1 cellular context compared by ENCODE assay signal in the genomic region with DNA sequence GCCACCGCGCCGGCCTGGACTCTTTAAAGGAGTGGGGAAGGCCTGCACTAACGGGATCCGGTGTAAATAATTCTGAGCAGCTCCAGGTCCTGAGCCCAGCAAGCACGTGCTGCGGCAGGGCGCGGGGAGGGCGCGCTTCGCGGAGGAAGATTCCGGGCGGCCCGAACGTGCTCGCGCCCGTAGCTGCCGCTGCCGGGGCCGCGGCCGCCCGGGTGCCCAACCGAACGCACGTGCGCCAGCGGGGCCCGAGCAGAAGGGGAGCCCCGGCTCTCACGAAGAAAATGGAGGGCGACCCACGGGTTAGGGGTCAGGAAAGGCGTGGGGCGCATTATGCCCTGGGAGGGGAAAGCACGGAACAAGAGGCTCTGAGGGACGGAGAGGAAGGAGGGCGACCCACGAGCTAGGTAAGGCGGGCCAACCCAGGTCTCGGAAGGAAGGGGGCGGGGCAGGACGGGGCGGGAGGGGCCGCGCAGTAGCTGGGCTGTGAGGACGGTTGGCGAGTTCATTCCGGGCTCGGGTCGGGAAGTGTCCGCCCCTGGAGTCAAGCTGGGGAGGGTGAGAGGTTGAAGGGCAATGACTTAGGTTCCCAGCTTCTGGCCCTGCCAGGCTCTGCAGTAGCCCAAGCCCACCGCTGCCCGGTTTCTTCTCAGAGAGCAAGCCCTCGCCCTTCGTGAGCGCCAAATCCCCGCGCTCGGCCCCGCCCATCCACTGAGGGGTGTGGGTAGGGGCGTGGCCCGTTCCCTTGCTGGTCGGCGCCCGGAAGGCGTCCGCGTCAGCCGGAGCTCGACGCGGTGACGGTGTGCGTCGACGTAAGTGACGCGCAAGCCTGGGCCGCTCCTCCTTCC.
TF ChIP-seq lines count a peak whose summit lies in the region.

A gene with protein sequence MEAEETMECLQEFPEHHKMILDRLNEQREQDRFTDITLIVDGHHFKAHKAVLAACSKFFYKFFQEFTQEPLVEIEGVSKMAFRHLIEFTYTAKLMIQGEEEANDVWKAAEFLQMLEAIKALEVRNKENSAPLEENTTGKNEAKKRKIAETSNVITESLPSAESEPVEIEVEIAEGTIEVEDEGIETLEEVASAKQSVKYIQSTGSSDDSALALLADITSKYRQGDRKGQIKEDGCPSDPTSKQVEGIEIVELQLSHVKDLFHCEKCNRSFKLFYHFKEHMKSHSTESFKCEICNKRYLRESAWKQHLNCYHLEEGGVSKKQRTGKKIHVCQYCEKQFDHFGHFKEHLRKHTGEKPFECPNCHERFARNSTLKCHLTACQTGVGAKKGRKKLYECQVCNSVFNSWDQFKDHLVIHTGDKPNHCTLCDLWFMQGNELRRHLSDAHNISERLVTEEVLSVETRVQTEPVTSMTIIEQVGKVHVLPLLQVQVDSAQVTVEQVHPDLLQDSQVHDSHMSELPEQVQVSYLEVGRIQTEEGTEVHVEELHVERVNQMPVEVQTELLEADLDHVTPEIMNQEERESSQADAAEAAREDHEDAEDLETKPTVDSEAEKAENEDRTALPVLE (plus strand): TSS at position 195 of the 845 bp plus-strand sequence. CDS start 1,140 bp downstream, outside the sequence.

TF ChIP-seq in GM12878, 131 proteins besides CTCF, POLR2A, EP300 and RAD21 (continued from another document and continues in another):
- TF ChIP-seq, protein P1, sequence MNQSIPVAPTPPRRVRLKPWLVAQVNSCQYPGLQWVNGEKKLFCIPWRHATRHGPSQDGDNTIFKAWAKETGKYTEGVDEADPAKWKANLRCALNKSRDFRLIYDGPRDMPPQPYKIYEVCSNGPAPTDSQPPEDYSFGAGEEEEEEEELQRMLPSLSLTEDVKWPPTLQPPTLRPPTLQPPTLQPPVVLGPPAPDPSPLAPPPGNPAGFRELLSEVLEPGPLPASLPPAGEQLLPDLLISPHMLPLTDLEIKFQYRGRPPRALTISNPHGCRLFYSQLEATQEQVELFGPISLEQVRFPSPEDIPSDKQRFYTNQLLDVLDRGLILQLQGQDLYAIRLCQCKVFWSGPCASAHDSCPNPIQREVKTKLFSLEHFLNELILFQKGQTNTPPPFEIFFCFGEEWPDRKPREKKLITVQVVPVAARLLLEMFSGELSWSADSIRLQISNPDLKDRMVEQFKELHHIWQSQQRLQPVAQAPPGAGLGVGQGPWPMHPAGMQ (IDR thresholded peaks at IDR 0.05; ENCODE audit: borderline replicate concordance): no peak
- peak; percentile 96 for TF ChIP-seq HDGF (IDR thresholded peaks at IDR 0.05)
- TF ChIP-seq, protein P2, sequence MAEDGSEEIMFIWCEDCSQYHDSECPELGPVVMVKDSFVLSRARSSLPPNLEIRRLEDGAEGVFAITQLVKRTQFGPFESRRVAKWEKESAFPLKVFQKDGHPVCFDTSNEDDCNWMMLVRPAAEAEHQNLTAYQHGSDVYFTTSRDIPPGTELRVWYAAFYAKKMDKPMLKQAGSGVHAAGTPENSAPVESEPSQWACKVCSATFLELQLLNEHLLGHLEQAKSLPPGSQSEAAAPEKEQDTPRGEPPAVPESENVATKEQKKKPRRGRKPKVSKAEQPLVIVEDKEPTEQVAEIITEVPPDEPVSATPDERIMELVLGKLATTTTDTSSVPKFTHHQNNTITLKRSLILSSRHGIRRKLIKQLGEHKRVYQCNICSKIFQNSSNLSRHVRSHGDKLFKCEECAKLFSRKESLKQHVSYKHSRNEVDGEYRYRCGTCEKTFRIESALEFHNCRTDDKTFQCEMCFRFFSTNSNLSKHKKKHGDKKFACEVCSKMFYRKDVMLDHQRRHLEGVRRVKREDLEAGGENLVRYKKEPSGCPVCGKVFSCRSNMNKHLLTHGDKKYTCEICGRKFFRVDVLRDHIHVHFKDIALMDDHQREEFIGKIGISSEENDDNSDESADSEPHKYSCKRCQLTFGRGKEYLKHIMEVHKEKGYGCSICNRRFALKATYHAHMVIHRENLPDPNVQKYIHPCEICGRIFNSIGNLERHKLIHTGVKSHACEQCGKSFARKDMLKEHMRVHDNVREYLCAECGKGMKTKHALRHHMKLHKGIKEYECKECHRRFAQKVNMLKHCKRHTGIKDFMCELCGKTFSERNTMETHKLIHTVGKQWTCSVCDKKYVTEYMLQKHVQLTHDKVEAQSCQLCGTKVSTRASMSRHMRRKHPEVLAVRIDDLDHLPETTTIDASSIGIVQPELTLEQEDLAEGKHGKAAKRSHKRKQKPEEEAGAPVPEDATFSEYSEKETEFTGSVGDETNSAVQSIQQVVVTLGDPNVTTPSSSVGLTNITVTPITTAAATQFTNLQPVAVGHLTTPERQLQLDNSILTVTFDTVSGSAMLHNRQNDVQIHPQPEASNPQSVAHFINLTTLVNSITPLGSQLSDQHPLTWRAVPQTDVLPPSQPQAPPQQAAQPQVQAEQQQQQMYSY (CRISPR knock-in tag; IDR thresholded peaks at IDR 0.05): no peak
- TF ChIP-seq SMC3 (IDR thresholded peaks at IDR 0.05; ENCODE audit: borderline replicate concordance, low read length): no peak
- TF ChIP-seq, protein P3, sequence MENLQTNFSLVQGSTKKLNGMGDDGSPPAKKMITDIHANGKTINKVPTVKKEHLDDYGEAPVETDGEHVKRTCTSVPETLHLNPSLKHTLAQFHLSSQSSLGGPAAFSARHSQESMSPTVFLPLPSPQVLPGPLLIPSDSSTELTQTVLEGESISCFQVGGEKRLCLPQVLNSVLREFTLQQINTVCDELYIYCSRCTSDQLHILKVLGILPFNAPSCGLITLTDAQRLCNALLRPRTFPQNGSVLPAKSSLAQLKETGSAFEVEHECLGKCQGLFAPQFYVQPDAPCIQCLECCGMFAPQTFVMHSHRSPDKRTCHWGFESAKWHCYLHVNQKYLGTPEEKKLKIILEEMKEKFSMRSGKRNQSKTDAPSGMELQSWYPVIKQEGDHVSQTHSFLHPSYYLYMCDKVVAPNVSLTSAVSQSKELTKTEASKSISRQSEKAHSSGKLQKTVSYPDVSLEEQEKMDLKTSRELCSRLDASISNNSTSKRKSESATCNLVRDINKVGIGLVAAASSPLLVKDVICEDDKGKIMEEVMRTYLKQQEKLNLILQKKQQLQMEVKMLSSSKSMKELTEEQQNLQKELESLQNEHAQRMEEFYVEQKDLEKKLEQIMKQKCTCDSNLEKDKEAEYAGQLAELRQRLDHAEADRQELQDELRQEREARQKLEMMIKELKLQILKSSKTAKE (IDR thresholded peaks at IDR 0.05; ENCODE audit: low read depth, poor library complexity, severe bottlenecking): no peak
- TF ChIP-seq MEF2B (IDR thresholded peaks at IDR 0.05; ENCODE audit: partially characterized antibody, poor library complexity, severe bottlenecking): peak; percentile 33
- TF ChIP-seq BCL11A (IDR thresholded peaks at IDR 0.05; ENCODE audit: low read depth, low read length): no peak
- TF ChIP-seq KDM1A (IDR thresholded peaks at IDR 0.05; ENCODE audit: borderline replicate concordance): no peak
- TF ChIP-seq STAT1 (conservative IDR thresholded peaks at IDR 0.05): 0 out of 2 replicates have a peak, but pooled peaks have one; percentile 67
- TF ChIP-seq CHD4 (IDR thresholded peaks at IDR 0.05): 0 out of 2 replicates have a peak, but pooled peaks have one; percentile 8
- TF ChIP-seq RUNX3 (IDR thresholded peaks at IDR 0.05; ENCODE audit: low read length): no peak; the same call in 1 of the 2 replicates
- no peak for TF ChIP-seq MYB (IDR thresholded peaks at IDR 0.05; ENCODE audit: borderline replicate concordance, low read depth, low read length)
- peak; percentile 95 for TF ChIP-seq ZNF217 (IDR thresholded peaks at IDR 0.05)
- TF ChIP-seq POLR2AphosphoS2 (IDR thresholded peaks at IDR 0.05; ENCODE audit: low read depth, low read length): peak; percentile 89
- no peak for TF ChIP-seq PAX8 (IDR thresholded peaks at IDR 0.05)
- TF ChIP-seq ZNF622 (IDR thresholded peaks at IDR 0.05): no peak
- TF ChIP-seq, protein P4, sequence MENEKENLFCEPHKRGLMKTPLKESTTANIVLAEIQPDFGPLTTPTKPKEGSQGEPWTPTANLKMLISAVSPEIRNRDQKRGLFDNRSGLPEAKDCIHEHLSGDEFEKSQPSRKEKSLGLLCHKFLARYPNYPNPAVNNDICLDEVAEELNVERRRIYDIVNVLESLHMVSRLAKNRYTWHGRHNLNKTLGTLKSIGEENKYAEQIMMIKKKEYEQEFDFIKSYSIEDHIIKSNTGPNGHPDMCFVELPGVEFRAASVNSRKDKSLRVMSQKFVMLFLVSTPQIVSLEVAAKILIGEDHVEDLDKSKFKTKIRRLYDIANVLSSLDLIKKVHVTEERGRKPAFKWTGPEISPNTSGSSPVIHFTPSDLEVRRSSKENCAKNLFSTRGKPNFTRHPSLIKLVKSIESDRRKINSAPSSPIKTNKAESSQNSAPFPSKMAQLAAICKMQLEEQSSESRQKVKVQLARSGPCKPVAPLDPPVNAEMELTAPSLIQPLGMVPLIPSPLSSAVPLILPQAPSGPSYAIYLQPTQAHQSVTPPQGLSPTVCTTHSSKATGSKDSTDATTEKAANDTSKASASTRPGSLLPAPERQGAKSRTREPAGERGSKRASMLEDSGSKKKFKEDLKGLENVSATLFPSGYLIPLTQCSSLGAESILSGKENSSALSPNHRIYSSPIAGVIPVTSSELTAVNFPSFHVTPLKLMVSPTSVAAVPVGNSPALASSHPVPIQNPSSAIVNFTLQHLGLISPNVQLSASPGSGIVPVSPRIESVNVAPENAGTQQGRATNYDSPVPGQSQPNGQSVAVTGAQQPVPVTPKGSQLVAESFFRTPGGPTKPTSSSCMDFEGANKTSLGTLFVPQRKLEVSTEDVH (IDR thresholded peaks at IDR 0.05; ENCODE audit: low read depth, partially characterized antibody): no peak
- TF ChIP-seq FOS (IDR thresholded peaks at IDR 0.05; ENCODE audit: borderline replicate concordance, extremely low read depth, insufficient read length): no peak
- TF ChIP-seq NR2C2 (IDR thresholded peaks at IDR 0.05; ENCODE audit: borderline replicate concordance, control insufficient read depth, insufficient read length, low read depth): no peak
- peak; percentile 50; the same call in 1 of the 2 replicates for TF ChIP-seq TCF12 (IDR thresholded peaks at IDR 0.05; ENCODE audit: low read depth, low read length)
- TF ChIP-seq, protein P5, sequence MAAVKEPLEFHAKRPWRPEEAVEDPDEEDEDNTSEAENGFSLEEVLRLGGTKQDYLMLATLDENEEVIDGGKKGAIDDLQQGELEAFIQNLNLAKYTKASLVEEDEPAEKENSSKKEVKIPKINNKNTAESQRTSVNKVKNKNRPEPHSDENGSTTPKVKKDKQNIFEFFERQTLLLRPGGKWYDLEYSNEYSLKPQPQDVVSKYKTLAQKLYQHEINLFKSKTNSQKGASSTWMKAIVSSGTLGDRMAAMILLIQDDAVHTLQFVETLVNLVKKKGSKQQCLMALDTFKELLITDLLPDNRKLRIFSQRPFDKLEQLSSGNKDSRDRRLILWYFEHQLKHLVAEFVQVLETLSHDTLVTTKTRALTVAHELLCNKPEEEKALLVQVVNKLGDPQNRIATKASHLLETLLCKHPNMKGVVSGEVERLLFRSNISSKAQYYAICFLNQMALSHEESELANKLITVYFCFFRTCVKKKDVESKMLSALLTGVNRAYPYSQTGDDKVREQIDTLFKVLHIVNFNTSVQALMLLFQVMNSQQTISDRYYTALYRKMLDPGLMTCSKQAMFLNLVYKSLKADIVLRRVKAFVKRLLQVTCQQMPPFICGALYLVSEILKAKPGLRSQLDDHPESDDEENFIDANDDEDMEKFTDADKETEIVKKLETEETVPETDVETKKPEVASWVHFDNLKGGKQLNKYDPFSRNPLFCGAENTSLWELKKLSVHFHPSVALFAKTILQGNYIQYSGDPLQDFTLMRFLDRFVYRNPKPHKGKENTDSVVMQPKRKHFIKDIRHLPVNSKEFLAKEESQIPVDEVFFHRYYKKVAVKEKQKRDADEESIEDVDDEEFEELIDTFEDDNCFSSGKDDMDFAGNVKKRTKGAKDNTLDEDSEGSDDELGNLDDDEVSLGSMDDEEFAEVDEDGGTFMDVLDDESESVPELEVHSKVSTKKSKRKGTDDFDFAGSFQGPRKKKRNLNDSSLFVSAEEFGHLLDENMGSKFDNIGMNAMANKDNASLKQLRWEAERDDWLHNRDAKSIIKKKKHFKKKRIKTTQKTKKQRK (IDR thresholded peaks at IDR 0.05; ENCODE audit: low read depth, low read length): no peak
- TF ChIP-seq SMAD1 (IDR thresholded peaks at IDR 0.05; ENCODE audit: low read depth, partially characterized antibody): peak; percentile 50
- TF ChIP-seq RAD51 (IDR thresholded peaks at IDR 0.05): peak; percentile 64; the same call in 1 of the 2 replicates
- peak in 1 of 2 experiments; percentile 58; a peak in 2 of 4 replicates for TF ChIP-seq IKZF2 (IDR thresholded peaks at IDR 0.05)
- peak; percentile 33; the same call in 1 of the 2 replicates for TF ChIP-seq SREBF1 (IDR thresholded peaks at IDR 0.05; ENCODE audit: low read length)
- TF ChIP-seq BACH1 (IDR thresholded peaks at IDR 0.05; ENCODE audit: borderline replicate concordance): peak; percentile 72
- TF ChIP-seq ATF7 (IDR thresholded peaks at IDR 0.05; ENCODE audit: low read depth): no peak
- TF ChIP-seq, protein P6, sequence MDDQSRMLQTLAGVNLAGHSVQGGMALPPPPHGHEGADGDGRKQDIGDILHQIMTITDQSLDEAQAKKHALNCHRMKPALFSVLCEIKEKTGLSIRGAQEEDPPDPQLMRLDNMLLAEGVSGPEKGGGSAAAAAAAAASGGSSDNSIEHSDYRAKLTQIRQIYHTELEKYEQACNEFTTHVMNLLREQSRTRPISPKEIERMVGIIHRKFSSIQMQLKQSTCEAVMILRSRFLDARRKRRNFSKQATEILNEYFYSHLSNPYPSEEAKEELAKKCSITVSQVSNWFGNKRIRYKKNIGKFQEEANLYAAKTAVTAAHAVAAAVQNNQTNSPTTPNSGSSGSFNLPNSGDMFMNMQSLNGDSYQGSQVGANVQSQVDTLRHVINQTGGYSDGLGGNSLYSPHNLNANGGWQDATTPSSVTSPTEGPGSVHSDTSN (IDR thresholded peaks at IDR 0.05; ENCODE audit: insufficient replicate concordance, low read depth, low read length): no peak
- no peak for TF ChIP-seq SIX5 (IDR thresholded peaks at IDR 0.05; ENCODE audit: low read depth, low read length, severe bottlenecking)
- TF ChIP-seq ZNF274 (IDR thresholded peaks at IDR 0.05; ENCODE audit: insufficient read depth, insufficient read length): no peak
- peak; percentile 94 for TF ChIP-seq NR2F1 (conservative IDR thresholded peaks at IDR 0.05)
- no peak for TF ChIP-seq ZNF384 (IDR thresholded peaks at IDR 0.05; ENCODE audit: borderline replicate concordance, low read depth, low read length)
- TF ChIP-seq, protein P7, sequence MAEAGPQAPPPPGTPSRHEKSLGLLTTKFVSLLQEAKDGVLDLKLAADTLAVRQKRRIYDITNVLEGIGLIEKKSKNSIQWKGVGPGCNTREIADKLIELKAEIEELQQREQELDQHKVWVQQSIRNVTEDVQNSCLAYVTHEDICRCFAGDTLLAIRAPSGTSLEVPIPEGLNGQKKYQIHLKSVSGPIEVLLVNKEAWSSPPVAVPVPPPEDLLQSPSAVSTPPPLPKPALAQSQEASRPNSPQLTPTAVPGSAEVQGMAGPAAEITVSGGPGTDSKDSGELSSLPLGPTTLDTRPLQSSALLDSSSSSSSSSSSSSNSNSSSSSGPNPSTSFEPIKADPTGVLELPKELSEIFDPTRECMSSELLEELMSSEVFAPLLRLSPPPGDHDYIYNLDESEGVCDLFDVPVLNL (IDR thresholded peaks at IDR 0.05; ENCODE audit: low read depth, low read length): 0 out of 2 replicates have a peak, but pooled peaks have one; percentile 52
- TF ChIP-seq NFYA (IDR thresholded peaks at IDR 0.05; ENCODE audit: borderline replicate concordance, low read depth, low read length): no peak
- TF ChIP-seq, protein P8, sequence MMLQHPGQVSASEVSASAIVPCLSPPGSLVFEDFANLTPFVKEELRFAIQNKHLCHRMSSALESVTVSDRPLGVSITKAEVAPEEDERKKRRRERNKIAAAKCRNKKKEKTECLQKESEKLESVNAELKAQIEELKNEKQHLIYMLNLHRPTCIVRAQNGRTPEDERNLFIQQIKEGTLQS (IDR thresholded peaks at IDR 0.05; ENCODE audit: borderline replicate concordance, extremely low read depth, low read depth, low read length): no peak
- TF ChIP-seq MXI1 (IDR thresholded peaks at IDR 0.05; ENCODE audit: low read depth, low read length): peak; percentile 95
